ENCODE assay signal across 14 cellular contexts in the genomic region with DNA sequence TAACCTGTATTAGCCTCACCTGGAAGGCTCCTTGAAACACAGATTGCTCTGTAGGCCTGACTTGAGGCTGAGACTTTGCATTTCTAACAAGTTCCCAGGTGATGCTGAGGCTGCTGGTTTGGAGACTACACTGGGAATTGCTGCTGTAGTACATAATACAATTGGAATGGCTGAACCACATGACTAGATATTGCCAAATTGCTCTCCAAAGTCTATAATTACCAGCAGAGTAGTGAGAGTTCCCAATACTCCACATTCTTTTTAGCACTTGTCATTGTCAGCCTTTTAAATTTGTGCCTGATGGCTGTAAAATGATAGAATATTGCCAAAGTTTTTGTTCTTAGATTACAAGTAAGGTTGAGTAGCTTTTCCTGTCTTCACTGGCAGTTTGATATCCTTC. TPM values are rescaled to one million over a fixed set of nuclear protein-coding genes. Genes with fewer than 3 reads are reported as not detected.
DNase-seq lines count a peak whose midpoint lies in the region; ATAC-seq, FAIRE-seq and TF ChIP-seq lines count a peak whose summit lies in the region.
"Had no signal": no experiment of that assay in that cellular context is flagged by ENCODE, and none has a peak within 500 bp of the region (broad histone marks: within the 10 kb centered on the region; RNA-seq: fewer than 3 reads in every experiment).

No MANE protein-coding gene starts in this region.

- ATAC-seq in upper lobe of left lung (ENCODE audit: low FRiP score in 2 of 2) = peak; percentile 66 to 96
- ATAC-seq: activated T-cell treated with anti-CD3 and anti-CD28 coated beads, Interleukin-2, amount 50 U/mL, for 4 hours had no signal

- dilution Hi-C loops in keratinocyte (cut with MboI; ENCODE audit: extremely low pct_ligation_motif_present, low sequenced_read_pairs) = no loop called here

- H3K79me2 ChIP-seq in keratinocyte (ENCODE audit: control insufficient read depth, insufficient read depth, low read length) = no peaks in the 10 kb centered on the region

- intact Hi-C loops in breast epithelium (cut with DNase I; ENCODE audit: low total_unique reads) (no loop called here), dorsolateral prefrontal cortex (cut with DNase I) (loop anchor here (5.0 to 10.0 kb wide), 3 partner anchors 143 to 431 kb away; no protein-coding TSS in a partner anchor)

- no peak overlapping the region for H3K9ac ChIP-seq in keratinocyte (ENCODE audit: control insufficient read depth, extremely low read depth, insufficient read depth, low read length)

- no peaks in the 10 kb centered on the region for H3K36me3 ChIP-seq in breast epithelium
- peaks cover 3 to 8% of the 10 kb centered on the region in 2 experiments for H3K36me3 ChIP-seq in keratinocyte (ENCODE audit: control insufficient read depth in 2 of 2, extremely low read depth in 1 of 2, insufficient read depth in 2 of 2, low read length in 2 of 2)
- H3K36me3 ChIP-seq in upper lobe of left lung = peaks cover 0 to 15% (median 1%) of the 10 kb centered on the region in 4 donors
- H3K36me3 ChIP-seq: colonic mucosa had no signal

- peak; percentile 55 for FAIRE-seq in keratinocyte (lab: Jason Lieb, UNC)

- H3K4me2 ChIP-seq in keratinocyte (ENCODE audit: control insufficient read depth, extremely low read depth, insufficient read depth, low read depth, low read length) = no peak overlapping the region

- TF ChIP-seq EP300 in upper lobe of left lung (IDR thresholded peaks at IDR 0.05) = peak in 1 of 4 donors; percentile 37

- TF ChIP-seq POLR2A in breast epithelium (IDR thresholded peaks at IDR 0.05) = no peak
- TF ChIP-seq POLR2A in upper lobe of left lung (IDR thresholded peaks at IDR 0.05) = no peak

- H3K9me3 ChIP-seq in breast epithelium = no peaks in the 10 kb centered on the region
- no peaks in the 10 kb centered on the region for H3K9me3 ChIP-seq in keratinocyte (ENCODE audit: control insufficient read depth, low read depth, low read length)
- H3K9me3 ChIP-seq in upper lobe of left lung = no peaks in the 10 kb centered on the region
- H3K9me3 ChIP-seq: colonic mucosa had no signal

- no peak overlapping the region for H3K4me3 ChIP-seq in breast epithelium
- H3K4me3 ChIP-seq in keratinocyte (ENCODE audit: control insufficient read depth in 2 of 3, extremely low read depth in 1 of 3, insufficient read depth in 2 of 3, low read depth in 1 of 3, low read length in 3 of 3) = no peak overlapping the region
- no peak overlapping the region for H3K4me3 ChIP-seq in upper lobe of left lung
- H3K4me3 ChIP-seq in dorsolateral prefrontal cortex = no peak overlapping the region
- H3K4me3 ChIP-seq: colonic mucosa had no signal

- peak overlapping the region; percentile 43 to 67 for H3K27ac ChIP-seq in breast epithelium
- H3K27ac ChIP-seq in keratinocyte (ENCODE audit: control insufficient read depth, insufficient read depth, low read length) = no peak overlapping the region
- H3K27ac ChIP-seq in upper lobe of left lung = no peak overlapping the region
- no peak overlapping the region for H3K27ac ChIP-seq in dorsolateral prefrontal cortex
- H3K27ac ChIP-seq: colonic mucosa, WERI-Rb-1 had no signal

- TF ChIP-seq CTCF in breast epithelium (IDR thresholded peaks at IDR 0.05) = no peak
- no peak for TF ChIP-seq CTCF in keratinocyte (optimal IDR thresholded peaks at IDR 0.05 in 1 of 3, IDR thresholded peaks at IDR 0.05 in 1 of 3, conservative IDR thresholded peaks at IDR 0.05 in 1 of 3; ENCODE audit: extremely low read depth in 1 of 3, insufficient read depth in 2 of 3, low read length in 3 of 3)
- TF ChIP-seq CTCF in upper lobe of left lung (IDR thresholded peaks at IDR 0.05) = no peak
- no peak for TF ChIP-seq CTCF in dorsolateral prefrontal cortex (IDR thresholded peaks at IDR 0.05 in 54 of 56, conservative IDR thresholded peaks at IDR 0.05 in 2 of 56; ENCODE audit: low read depth in 1 of 56, partially characterized antibody in 56 of 56)

- DNase-seq in HT1080 (ENCODE audit: low read depth) = peak; percentile 52
- DNase-seq in breast epithelium (ENCODE audit: low spot score in 2 of 2) = no peak
- no peak for DNase-seq in keratinocyte (ENCODE audit: low read depth, low spot score)
- no peak for DNase-seq in upper lobe of left lung
- DNase-seq in stimulated activated CD4-positive, alpha-beta T cell treated with anti-CD3 and anti-CD28 coated beads, Interleukin-4, amount 100 ng/mL, for 4 hours = no peak
- no peak for DNase-seq in dorsolateral prefrontal cortex
- no peak for DNase-seq in GDM1 (lab: John Stamatoyannopoulos, UW)
- DNase-seq: activated T-cell treated with anti-CD3 and anti-CD28 coated beads, Interleukin-2, amount 50 U/mL, for 4 hours; colonic mucosa; DMS53; NCI-H510A; stimulated activated CD4-positive, alpha-beta T cell treated with anti-CD3 and anti-CD28 coated beads, Interleukin-2, amount 100 ng/mL, for 48 hours; substantia nigra; WERI-Rb-1 had no signal

- H4K20me1 ChIP-seq in keratinocyte (ENCODE audit: control insufficient read depth, extremely low read depth, insufficient read depth, low read length) = no peaks in the 10 kb centered on the region

- H3K9me1 ChIP-seq in keratinocyte (ENCODE audit: control insufficient read depth, extremely low read depth, insufficient read depth, low read length) = no peaks in the 10 kb centered on the region

- H3K4me1 ChIP-seq in breast epithelium = no peaks in the 10 kb centered on the region
- H3K4me1 ChIP-seq in keratinocyte (ENCODE audit: control insufficient read depth, extremely low read depth, insufficient read depth, low read length) = peaks cover 5% of the 10 kb centered on the region
- peaks cover 0 to 6% (median 0%) of the 10 kb centered on the region in 4 donors for H3K4me1 ChIP-seq in upper lobe of left lung
- H3K4me1 ChIP-seq: colonic mucosa had no signal

- no peak overlapping the region for H2AFZ ChIP-seq in keratinocyte (ENCODE audit: control insufficient read depth, low read length)

- no peaks in the 10 kb centered on the region for H3K27me3 ChIP-seq in breast epithelium
- no peaks in the 10 kb centered on the region for H3K27me3 ChIP-seq in keratinocyte (ENCODE audit: control insufficient read depth, extremely low read depth, insufficient read depth, low read length)
- no peaks in the 10 kb centered on the region for H3K27me3 ChIP-seq in upper lobe of left lung
- no peaks in the 10 kb centered on the region for H3K27me3 ChIP-seq in dorsolateral prefrontal cortex
- H3K27me3 ChIP-seq: colonic mucosa had no signal

RNA-seq across cellular contexts. Expression of gene PLEKHA8, which starts 39.9 kb away (rescaled TPM):
- total RNA-seq in HT1080 (2014; rRNA removed; shearing (Covaris generic)) = 5.3 and 8.5 TPM in 2 replicates
- 5.2 and 6.9 TPM in 2 replicates for polyA plus RNA-seq in HT1080 (2015; cell fraction: cytosol; rRNA removed)
- 7.6 and 9.1 TPM in 2 replicates for polyA plus RNA-seq in HT1080 (2015; cell fraction: nucleus; rRNA removed)
- total RNA-seq in breast epithelium (10 to 100 TPM in 2 of 3 donors, 1 to 10 TPM in 1; 7.5 to 15.1 (median 14.0) TPM), upper lobe of left lung (10 to 100 TPM in 3 of 6 donors, 1 to 10 TPM in 3; 5.8 to 22.0 (median 10.8) TPM), dorsolateral prefrontal cortex (10 to 100 TPM; 11.8 to 29.6 (median 17.7) TPM)
- polyA plus RNA-seq in keratinocyte = 5.7 to 9.6 TPM (median 6.0 TPM) in 3 replicates
- polyA plus RNA-seq in keratinocyte (2011; ENCODE audit: low read depth) = 7.5 TPM
- polyA plus RNA-seq in keratinocyte (2011; cell fraction: cytosol; rRNA removed) = 3.7 and 6.8 TPM in 2 replicates
- 8.2 and 10.6 TPM in 2 replicates for polyA plus RNA-seq in keratinocyte (2011; cell fraction: nucleus; rRNA removed)
- polyA plus RNA-seq in keratinocyte (2012; ENCODE audit: low replicate concordance) = 5.4 and 6.4 TPM in 2 replicates
- polyA minus RNA-seq in keratinocyte = 3.1 to 14.9 TPM (median 8.6 TPM) in 3 replicates
- polyA minus RNA-seq in keratinocyte (2011; cell fraction: cytosol; rRNA and poly(A)+ RNA removed) = 5.6 TPM
- 11.3 and 23.2 TPM in 2 replicates for polyA minus RNA-seq in keratinocyte (2011; cell fraction: nucleus; rRNA and poly(A)+ RNA removed)

RNA-seq across cellular contexts. Expression of gene FKBP14, which starts 41.6 kb away (rescaled TPM):
- total RNA-seq in HT1080 (2014; rRNA removed; shearing (Covaris generic)) = 6.4 and 7.7 TPM in 2 replicates
- polyA plus RNA-seq in HT1080 (2015; cell fraction: cytosol; rRNA removed) = 15.2 and 17.0 TPM in 2 replicates
- 15.7 and 17.6 TPM in 2 replicates for polyA plus RNA-seq in HT1080 (2015; cell fraction: nucleus; rRNA removed)
- total RNA-seq in breast epithelium (10 to 100 TPM in 1 of 3 donors, 1 to 10 TPM in 2; 3.8 to 13.0 (median 9.5) TPM), upper lobe of left lung (10 to 100 TPM in 3 of 6 donors, 1 to 10 TPM in 3; 4.2 to 13.7 (median 9.5) TPM), dorsolateral prefrontal cortex (10 to 100 TPM in 102 of 120 experiments, 1 to 10 TPM in 18; 7.0 to 20.9 (median 12.4) TPM)
- polyA plus RNA-seq in keratinocyte = 16.0 to 24.5 TPM (median 18.3 TPM) in 3 replicates
- 5.0 TPM for polyA plus RNA-seq in keratinocyte (2011; ENCODE audit: low read depth)
- polyA plus RNA-seq in keratinocyte (2011; cell fraction: cytosol; rRNA removed) = 7.7 and 13.9 TPM in 2 replicates
- 27.9 and 33.7 TPM in 2 replicates for polyA plus RNA-seq in keratinocyte (2011; cell fraction: nucleus; rRNA removed)
- 7.2 and 12.3 TPM in 2 replicates for polyA plus RNA-seq in keratinocyte (2012; ENCODE audit: low replicate concordance)
- 2.7 to 14.4 TPM (median 10.8 TPM) in 3 replicates for polyA minus RNA-seq in keratinocyte
- polyA minus RNA-seq in keratinocyte (2011; cell fraction: cytosol; rRNA and poly(A)+ RNA removed) = 6.1 TPM
- polyA minus RNA-seq in keratinocyte (2011; cell fraction: nucleus; rRNA and poly(A)+ RNA removed) = 16.2 and 33.8 TPM in 2 replicates

Comparison
In these comparisons a context has a peak if more than half of its experiments do, and no peak if none do; other contexts are left out.
1. H3K27ac ChIP-seq: peak in breast epithelium (2 of 2); none in keratinocyte (single experiment), upper lobe of left lung (0 of 4) and dorsolateral prefrontal cortex (0 of 59).